Comparison of ENCODE assay signal across 8 cellular contexts in the genomic region with DNA sequence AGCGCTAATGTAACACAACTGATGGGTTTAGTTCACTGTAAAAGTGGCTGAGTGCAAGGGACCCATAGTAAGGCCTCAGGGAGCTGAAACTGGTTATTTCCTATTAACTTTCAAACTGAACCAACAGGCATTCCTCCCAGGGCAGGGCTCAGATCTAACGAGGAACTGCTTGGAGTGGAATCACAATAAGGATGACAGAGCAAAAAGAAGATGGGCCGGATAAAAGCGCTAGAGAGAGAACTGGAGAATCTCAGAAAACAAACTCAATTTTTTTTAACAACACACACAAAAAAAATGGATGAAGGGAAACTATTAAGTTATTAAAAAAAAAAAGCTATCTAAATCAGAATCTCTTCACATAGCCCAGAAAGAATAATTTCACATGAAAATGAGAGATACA.
"Had no signal": no experiment of that assay in that cellular context is flagged by ENCODE, and none has a peak within 500 bp of the region (broad histone marks: within the 10 kb centered on the region; RNA-seq: fewer than 3 reads in every experiment).

No MANE protein-coding gene starts in this region.

- H3K9me3 Mint-ChIP-seq: IgD-negative memory B cell had no signal

- H3K4me1 Mint-ChIP-seq: IgD-negative memory B cell had no signal

- ATAC-seq: HepG2 had no signal

- H3K27ac ChIP-seq: HL-60 had no signal

- H3K27me3 Mint-ChIP-seq: IgD-negative memory B cell had no signal

- DNase-seq: GOT3, H9, HCEC 1CT, KG1 had no signal

- H3K4me3 Mint-ChIP-seq: H9, IgD-negative memory B cell had no signal

- FAIRE-seq: H54, HepG2 had no signal
